Comparison of ENCODE assay signal across 2 cellular contexts in the genomic region with DNA sequence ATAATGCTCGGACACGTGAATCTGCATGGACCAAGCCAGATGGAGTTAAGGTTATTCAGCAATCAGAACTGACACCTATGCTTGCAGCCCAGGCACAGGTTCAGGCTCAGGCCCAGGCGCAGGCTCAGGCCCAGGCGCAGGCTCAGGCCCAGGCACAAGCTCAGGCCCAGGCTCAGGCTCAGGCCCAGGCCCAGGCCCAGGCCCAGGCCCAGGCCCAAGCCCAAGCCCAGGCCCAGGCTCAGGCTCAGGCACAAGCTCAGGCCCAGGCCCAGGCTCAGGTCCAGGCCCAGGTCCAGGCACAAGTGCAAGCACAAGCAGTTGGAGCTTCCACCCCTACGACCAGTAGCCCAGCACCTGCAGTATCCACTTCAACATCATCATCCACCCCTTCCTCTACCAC.
TF ChIP-seq lines count a peak whose summit lies in the region.

No MANE protein-coding gene starts in this region.

TF ChIP-seq in HepG2, 621 proteins besides CTCF, POLR2A, EP300 and RAD21:
- TF ChIP-seq RBM22 (optimal IDR thresholded peaks at IDR 0.05; ENCODE audit: low read length) (peak; percentile 11), ZIK1 (CRISPR knock-in tag; IDR thresholded peaks at IDR 0.05; ENCODE audit: borderline replicate concordance, low read depth) (no peak), ZNF225 (CRISPR knock-in tag; IDR thresholded peaks at IDR 0.05) (no peak)

TF ChIP-seq in H1, 55 proteins besides CTCF, POLR2A, EP300 and RAD21:
- TF ChIP-seq GABPA (IDR thresholded peaks at IDR 0.05; ENCODE audit: borderline replicate concordance, insufficient read depth, low read length): no peak
- TF ChIP-seq PHF8 (conservative IDR thresholded peaks at IDR 0.05; ENCODE audit: low read depth, low read length): no peak
- no peak for TF ChIP-seq CHD2 (IDR thresholded peaks at IDR 0.05; ENCODE audit: low read length)
- no peak for TF ChIP-seq FOSL1 (IDR thresholded peaks at IDR 0.05; ENCODE audit: insufficient read depth, low read depth, low read length)
- TF ChIP-seq HDAC2 (IDR thresholded peaks at IDR 0.05; ENCODE audit: borderline replicate concordance in 1 of 2, low read depth in 2 of 2, low read length in 2 of 2): no peak
- no peak for TF ChIP-seq SP4 (IDR thresholded peaks at IDR 0.05; ENCODE audit: low read length)
